Comparison of ENCODE assay signal across 11 cellular contexts in genomic region chr19:380618-381219, GRCh38. TPM values are rescaled to one million over a fixed set of nuclear protein-coding genes. Genes with fewer than 3 reads are reported as not detected.
DNase-seq lines count a peak whose midpoint lies in the region; ATAC-seq, FAIRE-seq and TF ChIP-seq lines count a peak whose summit lies in the region.
"Not testable (repeated sequence)": the region's sequence is repeated elsewhere in the genome, so short reads cannot be mapped to it uniquely, and the experiment has no call there.
"Had no signal": no experiment of that assay in that cellular context is flagged by ENCODE, and none has a peak within 500 bp of the region (broad histone marks: within the 10 kb centered on the region; RNA-seq: fewer than 3 reads in every experiment).

No MANE protein-coding gene starts in this region.

- not testable (repeated sequence) for H3K27ac Mint-ChIP-seq in activated CD4-positive, alpha-beta T cell treated with anti-CD3 and anti-CD28 coated beads for 36 hours; activated CD4-positive, alpha-beta memory T cell treated with anti-CD3 and anti-CD28 coated beads for 36 hours
- H3K27ac Mint-ChIP-seq in activated T-helper 1 cell treated with anti-CD3 and anti-CD28 coated beads, Interleukin-12 subunit alpha, Interleukin-12 subunit beta, Interleukin-2, Interleukin-4 antibody, amounts not matched to agents 30 ng/mL and 10 ng/mL and 1 ng/mL, durations not matched to agents 14 hours and 24 hours and 36 hours, result peak overlapping the region; percentile 72
- peak overlapping the region in 4 of 6 donors; percentile 51 to 90 (median 80) for H3K27ac Mint-ChIP-seq in naive B cell
- H3K27ac Mint-ChIP-seq in stimulated activated naive B cell treated with anti-CD40 and anti-IgM and Interleukin-4, amounts not matched to agents 10 μg/mL and 1 μg/mL and 100 μg/mL, for 72 hours, result peak overlapping the region; percentile 48

- not testable (repeated sequence) for H3K9me3 Mint-ChIP-seq in activated CD4-positive, alpha-beta T cell treated with anti-CD3 and anti-CD28 coated beads for 36 hours (ENCODE audit: low read depth); activated CD4-positive, alpha-beta memory T cell treated with anti-CD3 and anti-CD28 coated beads for 36 hours; activated T-helper 1 cell treated with anti-CD3 and anti-CD28 coated beads, Interleukin-12 subunit alpha, Interleukin-12 subunit beta, Interleukin-2, Interleukin-4 antibody, amounts not matched to agents 30 ng/mL and 10 ng/mL and 1 ng/mL, durations not matched to agents 14 hours and 24 hours and 36 hours
- peaks cover 4 to 13% (median 7%) of the 10 kb centered on the region in 7 donors for H3K9me3 Mint-ChIP-seq in naive B cell
- peaks cover 10 to 12% of the 10 kb centered on the region in 2 donors for H3K9me3 Mint-ChIP-seq in stimulated activated naive B cell treated with anti-CD40 and anti-IgM and Interleukin-4, amounts not matched to agents 10 μg/mL and 1 μg/mL and 100 μg/mL, for 72 hours

- BruUV-seq in K562 (replicated peaks; lab: Mats Ljungman, UMichigan), result not testable (repeated sequence)

- not testable (repeated sequence) for H3K4me3 ChIP-seq in K562

- not testable (repeated sequence) for H3K9me3 ChIP-seq in K562 (replicated peaks; ENCODE audit: control insufficient read depth, insufficient read depth, low read depth, low read length)

- 0% methylated on average over 6 of the region's 17 CpGs for WGBS in K562 (ENCODE audit: insufficient coverage, low coverage, missing lambda C conversion rate)

- in situ Hi-C loops in K562 (cut with MboI), result not testable (repeated sequence)

- ATAC-seq in activated CD4-positive, alpha-beta T cell treated with anti-CD3 and anti-CD28 coated beads for 36 hours; K562; naive B cell (ENCODE audit: low read depth in 2 of 2); stimulated activated naive B cell treated with anti-CD40 and anti-IgM and Interleukin-4, amounts not matched to agents 10 μg/mL and 1 μg/mL and 100 μg/mL, for 72 hours (replicated peaks): not testable (repeated sequence)

- not testable (repeated sequence) for H3K9ac ChIP-seq in K562 (ENCODE audit: insufficient read depth in 1 of 2, low read depth in 2 of 2, low read length in 2 of 2)

- H3K4me1 Mint-ChIP-seq in activated CD4-positive, alpha-beta T cell treated with anti-CD3 and anti-CD28 coated beads for 36 hours, result peaks cover 25% of the 10 kb centered on the region
- H3K4me1 Mint-ChIP-seq in activated CD4-positive, alpha-beta memory T cell treated with anti-CD3 and anti-CD28 coated beads for 36 hours (ENCODE audit: low read depth), result peaks cover 24% of the 10 kb centered on the region
- peaks cover 25% of the 10 kb centered on the region for H3K4me1 Mint-ChIP-seq in activated T-helper 1 cell treated with anti-CD3 and anti-CD28 coated beads, Interleukin-12 subunit alpha, Interleukin-12 subunit beta, Interleukin-2, Interleukin-4 antibody, amounts not matched to agents 30 ng/mL and 10 ng/mL and 1 ng/mL, durations not matched to agents 14 hours and 24 hours and 36 hours (ENCODE audit: low read depth)
- H3K4me1 Mint-ChIP-seq in naive B cell, result peaks cover 10 to 17% (median 14%) of the 10 kb centered on the region in 3 donors
- peaks cover 15 to 32% of the 10 kb centered on the region in 2 donors for H3K4me1 Mint-ChIP-seq in stimulated activated naive B cell treated with anti-CD40 and anti-IgM and Interleukin-4, amounts not matched to agents 10 μg/mL and 1 μg/mL and 100 μg/mL, for 72 hours

- H3K4me3 Mint-ChIP-seq in activated CD4-positive, alpha-beta T cell treated with anti-CD3 and anti-CD28 coated beads for 36 hours; activated CD4-positive, alpha-beta memory T cell treated with anti-CD3 and anti-CD28 coated beads for 36 hours; activated T-helper 1 cell treated with anti-CD3 and anti-CD28 coated beads, Interleukin-12 subunit alpha, Interleukin-12 subunit beta, Interleukin-2, Interleukin-4 antibody, amounts not matched to agents 30 ng/mL and 10 ng/mL and 1 ng/mL, durations not matched to agents 14 hours and 24 hours and 36 hours; stimulated activated naive B cell treated with anti-CD40 and anti-IgM and Interleukin-4, amounts not matched to agents 10 μg/mL and 1 μg/mL and 100 μg/mL, for 72 hours: not testable (repeated sequence)
- peak overlapping the region in 3 of 8 donors; percentile 6 to 30 (median 24) for H3K4me3 Mint-ChIP-seq in naive B cell

- intact Hi-C loops in activated CD4-positive, alpha-beta T cell treated with anti-CD3 and anti-CD28 coated beads for 36 hours (cut with DNase I, micrococcal nuclease), result loop anchor here (5.0 to 10.0 kb wide), 2 partner anchors 104 to 107 kb away; no protein-coding TSS in a partner anchor
- intact Hi-C loops in activated CD4-positive, alpha-beta memory T cell treated with anti-CD3 and anti-CD28 coated beads for 36 hours (cut with micrococcal nuclease); activated T-helper 1 cell treated with anti-CD3 and anti-CD28 coated beads, Interleukin-12 subunit alpha, Interleukin-12 subunit beta, Interleukin-2, Interleukin-4 antibody, amounts not matched to agents 30 ng/mL and 10 ng/mL and 1 ng/mL, durations not matched to agents 14 hours and 24 hours and 36 hours (cut with micrococcal nuclease); K562 (cut with micrococcal nuclease): not testable (repeated sequence)

- FAIRE-seq in K562 (lab: Jason Lieb, UNC), result not testable (repeated sequence)

- H3K4me2 ChIP-seq in K562 (ENCODE audit: insufficient read depth, low read length), result not testable (repeated sequence)

- POLR2A ChIA-PET in activated CD4-positive, alpha-beta T cell treated with anti-CD3 and anti-CD28 coated beads for 36 hours (lab: Charles Lee); activated CD4-positive, alpha-beta memory T cell treated with anti-CD3 and anti-CD28 coated beads for 36 hours (lab: Charles Lee): not testable (repeated sequence)
- POLR2A ChIA-PET in K562 (lab: Yijun Ruan, JAX), result interaction anchor here (0.8 to 1.7 kb wide), 2 partner anchors 9 to 11 kb away, joined by 3 to 4 read pairs; no protein-coding TSS in a partner anchor

- not testable (repeated sequence) for TF ChIP-seq POLR2A in K562 (conservative IDR thresholded peaks at IDR 0.05)

- CTCF ChIA-PET in activated CD4-positive, alpha-beta T cell treated with anti-CD3 and anti-CD28 coated beads for 36 hours (lab: Charles Lee), result interaction anchor here (0.8 kb wide), 1 partner anchor 118 kb away, joined by 3 read pairs; no protein-coding TSS in a partner anchor
- CTCF ChIA-PET in activated CD4-positive, alpha-beta memory T cell treated with anti-CD3 and anti-CD28 coated beads for 36 hours (lab: Charles Lee), result interaction anchor here (0.7 kb wide), 1 partner anchor 130 kb away, joined by 3 read pairs; no protein-coding TSS in a partner anchor
- CTCF ChIA-PET in K562 (lab: Yijun Ruan, JAX; ENCODE audit: low intra/inter-chr PET ratio), result not testable (repeated sequence)

- H3K36me3 Mint-ChIP-seq in activated CD4-positive, alpha-beta T cell treated with anti-CD3 and anti-CD28 coated beads for 36 hours (ENCODE audit: low read depth); activated CD4-positive, alpha-beta memory T cell treated with anti-CD3 and anti-CD28 coated beads for 36 hours; activated T-helper 1 cell treated with anti-CD3 and anti-CD28 coated beads, Interleukin-12 subunit alpha, Interleukin-12 subunit beta, Interleukin-2, Interleukin-4 antibody, amounts not matched to agents 30 ng/mL and 10 ng/mL and 1 ng/mL, durations not matched to agents 14 hours and 24 hours and 36 hours (ENCODE audit: low read depth); stimulated activated naive B cell treated with anti-CD40 and anti-IgM and Interleukin-4, amounts not matched to agents 10 μg/mL and 1 μg/mL and 100 μg/mL, for 72 hours: not testable (repeated sequence)
- peaks cover 0 to 14% of the 10 kb centered on the region in 2 donors for H3K36me3 Mint-ChIP-seq in naive B cell

- H3K9me1 ChIP-seq in K562 (ENCODE audit: control insufficient read depth, insufficient read depth, low read length), result not testable (repeated sequence)

- peak; percentile 39 for DNase-seq in NCI-H2171 treated with DMSO at 0.1 percent for 48 hours (lab: John Stamatoyannopoulos, UW)
- DNase-seq in activated CD4-positive, alpha-beta T cell treated with anti-CD3 and anti-CD28 coated beads for 36 hours, result peak; percentile 43
- peak; percentile 22 for DNase-seq in activated CD4-positive, alpha-beta memory T cell treated with anti-CD3 and anti-CD28 coated beads for 36 hours
- DNase-seq in activated T-helper 1 cell treated with anti-CD3 and anti-CD28 coated beads, Interleukin-12 subunit alpha, Interleukin-12 subunit beta, Interleukin-2, Interleukin-4 antibody, amounts not matched to agents 30 ng/mL and 10 ng/mL and 1 ng/mL, durations not matched to agents 14 hours and 24 hours and 36 hours (ENCODE audit: low spot score); naive B cell; stimulated activated naive B cell treated with anti-CD40 and anti-IgM and Interleukin-4, amounts not matched to agents 10 μg/mL and 1 μg/mL and 100 μg/mL, for 72 hours: not testable (repeated sequence)
- DNase-seq in K562 (ENCODE audit: extremely low read depth in 1 of 4, low spot score in 3 of 4), result peak in 1 of 4 experiments; percentile 45

- H2AFZ ChIP-seq in K562 (ENCODE audit: low read depth, low read length), result not testable (repeated sequence)

- not testable (repeated sequence) for H3K79me2 ChIP-seq in K562 (ENCODE audit: control insufficient read depth, insufficient read depth, low read length)

- not testable (repeated sequence) for TF ChIP-seq RAD21 in K562 (CRISPR knock-in tag; conservative IDR thresholded peaks at IDR 0.05 in 1 of 2, IDR thresholded peaks at IDR 0.05 in 1 of 2)

- not testable (repeated sequence) for H3K36me3 ChIP-seq in K562 (ENCODE audit: control insufficient read depth, insufficient read depth, low read length)

- H3K27me3 Mint-ChIP-seq in activated CD4-positive, alpha-beta T cell treated with anti-CD3 and anti-CD28 coated beads for 36 hours, result peaks cover 20% of the 10 kb centered on the region
- H3K27me3 Mint-ChIP-seq in activated CD4-positive, alpha-beta memory T cell treated with anti-CD3 and anti-CD28 coated beads for 36 hours, result peaks cover 27% of the 10 kb centered on the region
- peaks cover 15% of the 10 kb centered on the region for H3K27me3 Mint-ChIP-seq in activated T-helper 1 cell treated with anti-CD3 and anti-CD28 coated beads, Interleukin-12 subunit alpha, Interleukin-12 subunit beta, Interleukin-2, Interleukin-4 antibody, amounts not matched to agents 30 ng/mL and 10 ng/mL and 1 ng/mL, durations not matched to agents 14 hours and 24 hours and 36 hours (ENCODE audit: insufficient read depth)
- peaks cover 5 to 25% (median 21%) of the 10 kb centered on the region in 3 donors for H3K27me3 Mint-ChIP-seq in naive B cell
- peaks cover 21 to 32% of the 10 kb centered on the region in 2 donors for H3K27me3 Mint-ChIP-seq in stimulated activated naive B cell treated with anti-CD40 and anti-IgM and Interleukin-4, amounts not matched to agents 10 μg/mL and 1 μg/mL and 100 μg/mL, for 72 hours

- peaks cover 5 to 33% of the 10 kb centered on the region in 2 experiments; a peak in 4 of 5 replicates for H3K4me1 ChIP-seq in K562 (replicated peaks in 1 of 2; ENCODE audit: control insufficient read depth in 2 of 2, insufficient read depth in 2 of 2, low read length in 2 of 2)

- peaks cover 16 to 43% of the 10 kb centered on the region in 2 experiments; a peak in 4 of 5 replicates for H3K27me3 ChIP-seq in K562 (ENCODE audit: control insufficient read depth in 2 of 2, insufficient read depth in 2 of 2, low read length in 2 of 2)

- not testable (repeated sequence) for TF ChIP-seq EP300 in K562 (IDR thresholded peaks at IDR 0.05; ENCODE audit: low read length)

- H3K27ac ChIP-seq in K562 (ENCODE audit: extremely low read depth, low read depth, low read length), result not testable (repeated sequence)

- not testable (repeated sequence) for H4K20me1 ChIP-seq in K562 (replicated peaks; ENCODE audit: control insufficient read depth, insufficient read depth, low read length)

- not testable (repeated sequence) for TF ChIP-seq CTCF in K562 (IDR thresholded peaks at IDR 0.05 in 2 of 3, conservative IDR thresholded peaks at IDR 0.05 in 1 of 3; ENCODE audit: insufficient read depth in 2 of 3, low read depth in 1 of 3, low read length in 3 of 3)

RNA-seq across cellular contexts. Expression of gene C2CD4C, which starts 28.2 kb away (rescaled TPM):
- under 1 TPM; 0.09 to 0.11 TPM for total RNA-seq in activated CD4-positive, alpha-beta T cell treated with anti-CD3 and anti-CD28 coated beads for 36 hours
- total RNA-seq in activated CD4-positive, alpha-beta memory T cell treated with anti-CD3 and anti-CD28 coated beads for 36 hours, result under 1 TPM; 0.33 to 0.44 TPM
- 0.08 and 0.15 TPM in 2 replicates for total RNA-seq in activated T-helper 1 cell treated with anti-CD3 and anti-CD28 coated beads, Interleukin-12 subunit alpha, Interleukin-12 subunit beta, Interleukin-2, Interleukin-4 antibody, amounts not matched to agents 30 ng/mL and 10 ng/mL and 1 ng/mL, durations not matched to agents 14 hours and 24 hours and 36 hours
- total RNA-seq in K562 (2011; cell fraction: chromatin; rRNA removed; ENCODE audit: low replicate concordance), result 0.25 and 0.49 TPM in 2 replicates
- 0.13 and 0.67 TPM in 2 replicates for total RNA-seq in K562 (2011; cell fraction: nucleolus; rRNA removed)
- 0.15 TPM in 2 replicates for total RNA-seq in K562 (2011; cell fraction: nucleoplasm; rRNA removed)
- total RNA-seq in K562 (2014; rRNA removed) (not detected in 2 replicates), K562 (2014; rRNA removed; fragmentation: Illumina TruSeq; extraction: Trizol) (not detected in 2 replicates), K562 (2015; rRNA removed; fragmentation: Illumina TruSeq; extraction: Trizol) (not detected in 2 replicates), K562 (2021) (not detected in 2 replicates)
- polyA plus RNA-seq in K562 (2011; rRNA removed) (0.01 and 0.07 TPM in 2 replicates), K562 (2014; fragmentation: Illumina TruSeq; extraction: Trizol) (not detected in 2 replicates), K562 (2014; fragmentation: Nextera tagmentation; extraction: Ambion mirVana) (not detected), K562 (2014; rRNA removed) (0.07 and 0.16 TPM in 2 replicates), naive B cell (ENCODE audit: low read depth in 6 of 6) (not detected)
- polyA plus RNA-seq in K562 (2011; cell fraction: cytosol; rRNA removed), result 0.04 and 0.10 TPM in 2 replicates
- polyA plus RNA-seq in K562 (2011; cell fraction: nucleus; rRNA removed), result 0.44 and 0.68 TPM in 2 replicates
- not detected in 2 replicates for polyA plus RNA-seq in K562 (2012)
- polyA minus RNA-seq in K562 (2011; rRNA and poly(A)+ RNA removed), result not detected in 2 replicates
- polyA minus RNA-seq in K562 (2011; cell fraction: cytosol; rRNA and poly(A)+ RNA removed), result not detected in 2 replicates
- polyA minus RNA-seq in K562 (2011; cell fraction: nucleus; rRNA and poly(A)+ RNA removed), result 0.13 TPM in 1 of 2 replicates, not detected in the other
- total RNA-seq: CD4-positive, alpha-beta T cell; CD8-positive, alpha-beta memory T cell; Daoy had no signal
- polyA plus RNA-seq: CD14-positive monocyte; CD8-positive, alpha-beta memory T cell had no signal

RNA-seq across cellular contexts. Expression of gene MIER2, which starts 36.1 kb away (rescaled TPM):
- 10 to 100 TPM; 21.2 to 24.6 TPM for total RNA-seq in activated CD4-positive, alpha-beta T cell treated with anti-CD3 and anti-CD28 coated beads for 36 hours
- total RNA-seq in activated CD4-positive, alpha-beta memory T cell treated with anti-CD3 and anti-CD28 coated beads for 36 hours, result 10 to 100 TPM; 22.1 to 23.1 TPM
- total RNA-seq in activated T-helper 1 cell treated with anti-CD3 and anti-CD28 coated beads, Interleukin-12 subunit alpha, Interleukin-12 subunit beta, Interleukin-2, Interleukin-4 antibody, amounts not matched to agents 30 ng/mL and 10 ng/mL and 1 ng/mL, durations not matched to agents 14 hours and 24 hours and 36 hours, result 32.0 and 34.2 TPM in 2 replicates
- 96.1 and 210 TPM in 2 replicates for total RNA-seq in K562 (2011; cell fraction: chromatin; rRNA removed; ENCODE audit: low replicate concordance)
- 97.7 and 120 TPM in 2 replicates for total RNA-seq in K562 (2011; cell fraction: nucleolus; rRNA removed)
- total RNA-seq in K562 (2011; cell fraction: nucleoplasm; rRNA removed), result 88.2 and 108 TPM in 2 replicates
- total RNA-seq in K562 (2014; rRNA removed) (18.0 and 23.8 TPM in 2 replicates), K562 (2014; rRNA removed; fragmentation: Illumina TruSeq; extraction: Trizol) (11.4 and 13.7 TPM in 2 replicates), K562 (2015; rRNA removed; fragmentation: Illumina TruSeq; extraction: Trizol) (15.2 and 15.6 TPM in 2 replicates), K562 (2021) (33.0 and 34.7 TPM in 2 replicates)
- polyA plus RNA-seq in K562 (2011; rRNA removed) (13.0 and 17.2 TPM in 2 replicates), K562 (2014; fragmentation: Illumina TruSeq; extraction: Trizol) (24.3 and 32.5 TPM in 2 replicates), K562 (2014; fragmentation: Nextera tagmentation; extraction: Ambion mirVana) (under 1 TPM; 0.46 to 0.48 TPM), K562 (2014; rRNA removed) (20.5 and 32.9 TPM in 2 replicates), naive B cell (ENCODE audit: low read depth in 6 of 6) (1 to 10 TPM; 2.4 to 5.1 (median 3.9) TPM)
- polyA plus RNA-seq in K562 (2011; cell fraction: cytosol; rRNA removed), result 15.0 and 27.6 TPM in 2 replicates
- polyA plus RNA-seq in K562 (2011; cell fraction: nucleus; rRNA removed), result 70.0 and 127 TPM in 2 replicates
- 22.7 and 32.9 TPM in 2 replicates for polyA plus RNA-seq in K562 (2012)
- polyA minus RNA-seq in K562 (2011; rRNA and poly(A)+ RNA removed), result 39.5 and 48.7 TPM in 2 replicates
- polyA minus RNA-seq in K562 (2011; cell fraction: cytosol; rRNA and poly(A)+ RNA removed), result 15.7 and 31.0 TPM in 2 replicates
- 37.3 and 44.9 TPM in 2 replicates for polyA minus RNA-seq in K562 (2011; cell fraction: nucleus; rRNA and poly(A)+ RNA removed)
